ENCODE assay signal across 12 cellular contexts in the genomic region with DNA sequence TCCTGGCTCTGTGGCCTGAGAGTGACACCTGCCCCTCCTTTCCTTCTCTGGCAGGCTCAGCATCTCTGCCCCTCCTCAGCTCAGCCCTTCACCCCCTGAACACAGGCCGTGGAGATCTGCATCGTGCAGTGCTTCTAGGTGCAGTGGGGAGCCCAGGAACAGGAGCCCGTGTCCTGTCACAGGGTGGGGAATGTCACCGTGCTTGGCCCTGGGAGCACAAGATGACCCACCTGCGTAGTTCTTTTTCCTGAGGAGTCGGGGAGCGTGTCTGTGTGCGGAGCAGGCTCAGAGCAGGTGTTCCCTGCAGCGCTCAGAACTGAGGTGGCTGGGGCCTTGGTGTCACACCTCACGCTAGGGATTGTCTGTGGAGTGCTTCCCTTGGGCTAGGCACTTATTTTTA. TPM values are rescaled to one million over a fixed set of nuclear protein-coding genes. Genes with fewer than 3 reads are reported as not detected.
A peak's percentile ranks its signal among the peaks of the same experiment; 100 is the strongest.
DNase-seq lines count a peak whose midpoint lies in the region; ATAC-seq and TF ChIP-seq lines count a peak whose summit lies in the region.
"Had no signal": no experiment of that assay in that cellular context is flagged by ENCODE, and none has a peak within 500 bp of the region (broad histone marks: within the 10 kb centered on the region; RNA-seq: fewer than 3 reads in every experiment).

No MANE protein-coding gene starts in this region.

- H3K27ac Mint-ChIP-seq in T-helper 1 cell treated with Interleukin-12 subunit alpha and Interleukin-12 subunit beta and Interleukin-4 antibody, amounts not matched to agents 30 μg/mL and 1 μg/mL, for 36 hours = peak overlapping the region; percentile 85
- peak overlapping the region; percentile 67 to 98 (median 86) for H3K27ac Mint-ChIP-seq in IgD-negative memory B cell
- H3K27ac Mint-ChIP-seq in chondrocyte (ENCODE audit: unreplicated experiment) = no peak overlapping the region

- H3K4me1 ChIP-seq in psoas muscle = peaks cover 50% of the 10 kb centered on the region

- 83 to 90% (median 85%) methylated on average over 10 of the region's 10 CpGs for WGBS in psoas muscle, 3 donors

- ATAC-seq in psoas muscle = no peak

- H3K9me3 ChIP-seq in psoas muscle = no peaks in the 10 kb centered on the region

- intact Hi-C loops in psoas muscle (cut with DNase I) = no loop called here

- H3K27me3 Mint-ChIP-seq in T-helper 1 cell treated with Interleukin-12 subunit alpha and Interleukin-12 subunit beta and Interleukin-4 antibody, amounts not matched to agents 30 μg/mL and 1 μg/mL, for 36 hours (ENCODE audit: low read depth) = no peaks in the 10 kb centered on the region
- H3K27me3 Mint-ChIP-seq in IgD-negative memory B cell (no peaks in the 10 kb centered on the region), chondrocyte (ENCODE audit: low read depth) (no peaks in the 10 kb centered on the region)

- H3K27ac ChIP-seq in psoas muscle = peak overlapping the region; percentile 74

- H3K9me3 Mint-ChIP-seq in T-helper 1 cell treated with Interleukin-12 subunit alpha and Interleukin-12 subunit beta and Interleukin-4 antibody, amounts not matched to agents 30 μg/mL and 1 μg/mL, for 36 hours = no peaks in the 10 kb centered on the region
- H3K9me3 Mint-ChIP-seq in IgD-negative memory B cell (no peaks in the 10 kb centered on the region), chondrocyte (ENCODE audit: low read depth) (no peaks in the 10 kb centered on the region)

- H3K36me3 ChIP-seq in psoas muscle (ENCODE audit: insufficient read depth in 1 of 2, low read depth in 1 of 2) = no peaks in the 10 kb centered on the region

- no peaks in the 10 kb centered on the region for H3K27me3 ChIP-seq in psoas muscle (ENCODE audit: insufficient read depth in 3 of 3, low read length in 2 of 3)

- no peak for DNase-seq in T-helper 1 cell
- DNase-seq in chondrocyte (ENCODE audit: low spot score) = peak; percentile 64
- no peak for DNase-seq in psoas muscle
- no peak for DNase-seq in NCI-H187 (lab: John Stamatoyannopoulos, UW)
- no peak for DNase-seq in SIG-M5 (lab: John Stamatoyannopoulos, UW)
- no peak for DNase-seq in stimulated activated naive CD4-positive, alpha-beta T cell treated with Interleukin-2 at 50 U/mL for 16 hours (lab: John Stamatoyannopoulos, UW)
- DNase-seq: activated CD4-positive, CD25-positive, alpha-beta regulatory T cell; amygdala; GDM1; OCI-M1 had no signal

- H3K36me3 Mint-ChIP-seq in T-helper 1 cell treated with Interleukin-12 subunit alpha and Interleukin-12 subunit beta and Interleukin-4 antibody, amounts not matched to agents 30 μg/mL and 1 μg/mL, for 36 hours (ENCODE audit: low read depth) = peaks cover 9% of the 10 kb centered on the region
- H3K36me3 Mint-ChIP-seq in IgD-negative memory B cell (no peaks in the 10 kb centered on the region), chondrocyte (ENCODE audit: low read depth) (no peaks in the 10 kb centered on the region)

- no peak overlapping the region for H3K4me3 ChIP-seq in psoas muscle

- H3K4me3 Mint-ChIP-seq in T-helper 1 cell treated with Interleukin-12 subunit alpha and Interleukin-12 subunit beta and Interleukin-4 antibody, amounts not matched to agents 30 μg/mL and 1 μg/mL, for 36 hours = peak overlapping the region; percentile 42
- H3K4me3 Mint-ChIP-seq in IgD-negative memory B cell (peak overlapping the region in 3 of 4 donors; percentile 39 to 89 (median 75)), chondrocyte (ENCODE audit: unreplicated experiment) (no peak overlapping the region)

- peaks cover 63% of the 10 kb centered on the region for H3K4me1 Mint-ChIP-seq in T-helper 1 cell treated with Interleukin-12 subunit alpha and Interleukin-12 subunit beta and Interleukin-4 antibody, amounts not matched to agents 30 μg/mL and 1 μg/mL, for 36 hours (ENCODE audit: low read depth)
- peaks cover 69 to 81% (median 80%) of the 10 kb centered on the region in 3 donors for H3K4me1 Mint-ChIP-seq in IgD-negative memory B cell
- peaks cover 52% of the 10 kb centered on the region for H3K4me1 Mint-ChIP-seq in chondrocyte (ENCODE audit: low read depth)

- TF ChIP-seq CTCF in chondrocyte (IDR thresholded peaks at IDR 0.05) (no peak), psoas muscle (IDR thresholded peaks at IDR 0.05) (no peak)

RNA-seq across cellular contexts. Expression of a gene that starts 10.6 kb away (rescaled TPM):
- 64.3 TPM for polyA plus RNA-seq in IgD-negative memory B cell
- 18.9 to 21.1 TPM (median 18.9 TPM) in 3 replicates for total RNA-seq in chondrocyte
- total RNA-seq in psoas muscle = 10 to 100 TPM; 15.7 to 25.0 (median 20.6) TPM
- polyA plus RNA-seq in psoas muscle = 10 to 100 TPM; 11.7 to 19.0 (median 14.8) TPM

RNA-seq across cellular contexts. Expression of a gene that starts 35.0 kb away (rescaled TPM):
- polyA plus RNA-seq in IgD-negative memory B cell (11.7 TPM), psoas muscle (10 to 100 TPM; 13.0 to 26.8 (median 24.8) TPM)
- total RNA-seq in chondrocyte (28.8 to 31.8 TPM (median 29.2 TPM) in 3 replicates), psoas muscle (10 to 100 TPM; 26.9 to 38.1 (median 33.9) TPM)
